28 cellular contexts compared by ENCODE assay signal in the genomic region with DNA sequence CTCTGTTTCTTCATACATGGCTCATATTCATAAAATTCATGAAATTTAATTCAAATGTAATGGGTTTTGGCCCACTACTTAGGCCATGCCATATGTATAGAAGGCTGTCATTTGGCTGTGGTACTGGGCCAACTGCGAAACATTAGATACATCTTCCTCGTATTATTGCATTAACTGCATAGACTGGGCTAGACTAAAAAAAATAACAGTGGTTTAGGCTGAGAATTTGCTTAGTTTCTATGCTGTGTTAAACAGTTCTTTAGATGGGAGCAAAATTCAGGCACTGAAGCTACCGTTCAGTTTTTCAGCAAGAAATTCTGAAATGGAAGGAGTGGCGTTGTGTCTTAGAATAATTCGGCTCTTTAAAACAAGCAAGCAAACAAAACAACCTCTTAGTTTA.
"Had no signal": no experiment of that assay in that cellular context is flagged by ENCODE, and none has a peak within 500 bp of the region (broad histone marks: within the 10 kb centered on the region; RNA-seq: fewer than 3 reads in every experiment).

No MANE protein-coding gene starts in this region.

- DNase-seq: naive thymus-derived CD4-positive, alpha-beta T cell; natural killer cell; occipital lobe; ovary; posterior cingulate gyrus; psoas muscle; right cardiac atrium; right lobe of liver; sigmoid colon; small intestine; stimulated activated CD4-positive, alpha-beta T cell treated with anti-CD3 and anti-CD28 coated beads, Interleukin-15, amount 100 ng/mL, for 24 hours; stimulated activated CD4-positive, alpha-beta T cell treated with anti-CD3 and anti-CD28 coated beads, Interleukin-2, amount 100 ng/mL, for 24 hours; stimulated activated CD4-positive, alpha-beta T cell treated with anti-CD3 and anti-CD28 coated beads, Interleukin-2, amount 100 ng/mL, for 48 hours; stimulated activated CD4-positive, alpha-beta T cell treated with anti-CD3 and anti-CD28 coated beads, Interleukin-4, amount 100 ng/mL, for 24 hours; stimulated activated naive CD4-positive, alpha-beta T cell treated with Interleukin-2 at 50 U/mL for 16 hours; stomach; thyroid gland; trophoblast cell; upper lobe of left lung had no signal

- H3K9me3 Mint-ChIP-seq: nephron; neural progenitor cell; stimulated activated effector memory CD8-positive, alpha-beta T cell treated with anti-CD3 and anti-CD28 coated beads, Interleukin-12 subunit alpha, Interleukin-12 subunit beta, amount 100 ng/mL, for 72 hours had no signal

- ATAC-seq: naive thymus-derived CD4-positive, alpha-beta T cell; natural killer cell; psoas muscle; right cardiac atrium; right lobe of liver; stimulated activated effector memory CD8-positive, alpha-beta T cell treated with anti-CD3 and anti-CD28 coated beads, Interleukin-12 subunit alpha, Interleukin-12 subunit beta, amount 100 ng/mL, for 72 hours had no signal

- H3K4me3 ChIP-seq: neural progenitor cell, ovary, psoas muscle, right lobe of liver, sigmoid colon, stomach, thoracic aorta, thyroid gland, tibial nerve, upper lobe of left lung, vagina had no signal

- H3K9ac ChIP-seq: neural progenitor cell, parathyroid adenoma had no signal

- H3K4me1 Mint-ChIP-seq: naive thymus-derived CD4-positive, alpha-beta T cell; natural killer cell; neural progenitor cell; stimulated activated effector memory CD8-positive, alpha-beta T cell treated with anti-CD3 and anti-CD28 coated beads, Interleukin-12 subunit alpha, Interleukin-12 subunit beta, amount 100 ng/mL, for 72 hours had no signal

- H3K4me3 Mint-ChIP-seq: naive thymus-derived CD4-positive, alpha-beta T cell; natural killer cell; nephron; neural progenitor cell; stimulated activated effector memory CD8-positive, alpha-beta T cell treated with anti-CD3 and anti-CD28 coated beads, Interleukin-12 subunit alpha, Interleukin-12 subunit beta, amount 100 ng/mL, for 72 hours; stimulated activated naive CD8-positive, alpha-beta T cell treated with anti-CD3 and anti-CD28 coated beads, Interleukin-15, Interleukin-2, amounts not matched to agents 100 ng/mL and 50 ng/mL, for 24 hours had no signal

- H3K27ac Mint-ChIP-seq: naive thymus-derived CD4-positive, alpha-beta T cell; natural killer cell; nephron; neural progenitor cell; progenitor cell of endocrine pancreas; stimulated activated effector memory CD8-positive, alpha-beta T cell treated with anti-CD3 and anti-CD28 coated beads, Interleukin-12 subunit alpha, Interleukin-12 subunit beta, amount 100 ng/mL, for 72 hours; stimulated activated naive CD8-positive, alpha-beta T cell treated with anti-CD3 and anti-CD28 coated beads, Interleukin-15, Interleukin-2, amounts not matched to agents 100 ng/mL and 50 ng/mL, for 24 hours had no signal

- H3K36me3 Mint-ChIP-seq: naive thymus-derived CD4-positive, alpha-beta T cell; natural killer cell; stimulated activated effector memory CD8-positive, alpha-beta T cell treated with anti-CD3 and anti-CD28 coated beads, Interleukin-12 subunit alpha, Interleukin-12 subunit beta, amount 100 ng/mL, for 72 hours had no signal

- H3K9me3 ChIP-seq: ovary, psoas muscle, right lobe of liver, sigmoid colon, stomach, thoracic aorta, thyroid gland, tibial nerve, upper lobe of left lung, vagina had no signal

- H3K27me3 ChIP-seq: neural progenitor cell, ovary, right lobe of liver, sigmoid colon, stomach, thyroid gland, tibial nerve, upper lobe of left lung, vagina had no signal

- H3K27ac ChIP-seq: neural progenitor cell, ovary, parathyroid adenoma, psoas muscle, right lobe of liver, sigmoid colon, stomach, thoracic aorta, thyroid gland, tibial nerve, upper lobe of left lung, vagina had no signal

- H3K36me3 ChIP-seq: neural progenitor cell, ovary, right lobe of liver, sigmoid colon, stomach, thoracic aorta, thyroid gland, tibial nerve, upper lobe of left lung, vagina had no signal

- H3K27me3 Mint-ChIP-seq: progenitor cell of endocrine pancreas; stimulated activated naive CD8-positive, alpha-beta T cell treated with anti-CD3 and anti-CD28 coated beads, Interleukin-15, Interleukin-2, amounts not matched to agents 100 ng/mL and 50 ng/mL, for 24 hours had no signal

- H3K4me1 ChIP-seq: neural progenitor cell, parathyroid adenoma, psoas muscle, right lobe of liver, sigmoid colon, stomach, thyroid gland, upper lobe of left lung, vagina had no signal

- H3K4me2 ChIP-seq: neural progenitor cell had no signal
